20 cellular contexts compared by ENCODE assay signal in the genomic region with DNA sequence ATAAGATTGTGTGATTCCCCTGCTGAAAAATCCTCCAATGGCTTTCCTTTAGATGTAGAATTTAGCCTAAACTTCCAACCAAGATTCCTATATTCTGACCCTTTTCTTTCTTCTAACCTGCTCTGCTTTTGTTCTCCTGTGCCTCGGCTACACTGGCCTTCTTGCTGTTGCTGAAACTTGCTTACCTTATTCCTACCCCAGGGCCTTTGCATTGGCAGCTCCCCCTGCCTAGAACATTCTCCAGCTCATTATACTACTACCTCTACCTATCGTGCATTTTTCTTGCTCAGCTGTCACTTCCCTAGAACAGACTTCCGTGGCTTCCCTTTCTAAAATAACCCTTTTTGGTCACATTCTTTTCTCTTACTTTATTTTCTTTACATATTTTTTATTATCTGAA. TPM values are rescaled to one million over a fixed set of nuclear protein-coding genes. Genes with fewer than 3 reads are reported as not detected.
"Had no signal": no experiment of that assay in that cellular context is flagged by ENCODE, and none has a peak within 500 bp of the region (broad histone marks: within the 10 kb centered on the region; RNA-seq: fewer than 3 reads in every experiment).

No MANE protein-coding gene starts in this region.

- DNase-seq: IMR-90, Kasumi-1, NCI-H1092, NCI-H1105 treated with DMSO at 0.1 percent for 48 hours, NCI-H1417 treated with DMSO at 0.1 percent for 48 hours, NCI-H146, NCI-H1694 treated with DMSO at 0.1 percent for 48 hours, NCI-H1930, NCI-H2081, NCI-H2107, NCI-H2227 treated with DMSO at 0.1 percent for 48 hours, NCI-H524, NCI-H526 treated with DMSO at 0.1 percent for 48 hours, NCI-H774, RPMI8226, SHP77, SK-N-SH, SW 1271 had no signal

- H3K27ac ChIP-seq: KMS-11 had no signal

- H3K4me2 ChIP-seq: KMS-11, SK-N-SH had no signal

- ATAC-seq: HepG2 had no signal

- H3K9ac ChIP-seq: KMS-11, SK-N-SH had no signal

- FAIRE-seq: HepG2 had no signal

- H3K9me3 ChIP-seq: SK-N-SH had no signal

RNA-seq across cellular contexts. Expression of gene PLCB4, which starts 48.7 kb away (rescaled TPM):
- total RNA-seq: HepG2 had no signal
